ENCODE assay signal across 1 cellular context in the genomic region with DNA sequence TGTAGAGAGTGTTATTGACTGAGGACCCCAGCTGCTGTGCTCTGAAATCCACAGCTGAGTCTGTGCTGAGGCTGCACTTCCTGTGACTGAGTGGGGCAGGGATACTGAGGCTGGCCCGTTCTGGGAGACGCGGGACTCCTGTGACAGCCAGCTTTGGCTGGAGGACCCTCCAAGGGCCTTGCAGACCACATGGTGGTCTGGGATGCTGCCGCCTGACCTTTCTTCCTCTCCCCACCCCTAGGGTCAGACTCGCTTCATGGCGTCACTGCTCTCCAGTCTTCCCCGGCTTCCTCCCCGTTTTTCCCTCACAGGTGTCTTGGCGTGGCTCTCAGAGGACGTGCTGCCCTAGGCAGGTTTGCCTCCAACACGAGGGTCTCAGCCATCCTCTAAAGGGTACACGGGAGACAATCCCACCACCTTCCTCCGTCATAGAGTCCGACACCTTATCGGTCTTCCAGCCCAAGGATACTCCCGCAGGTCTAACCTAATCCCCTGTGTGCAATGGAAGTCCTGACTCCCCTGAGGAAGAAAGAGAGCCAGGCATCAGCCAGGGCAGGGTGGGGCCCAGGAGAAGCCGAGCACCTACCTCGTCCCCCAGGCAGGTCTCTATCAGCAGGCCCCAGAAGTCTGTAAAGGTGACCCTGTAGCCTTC.
TF ChIP-seq lines count a peak whose summit lies in the region.

No MANE protein-coding gene starts in this region.

TF ChIP-seq in H1, 55 proteins besides CTCF, POLR2A, EP300 and RAD21:
- no peak for TF ChIP-seq EGR1 (IDR thresholded peaks at IDR 0.05; ENCODE audit: borderline replicate concordance, low read depth, low read length)
- TF ChIP-seq SIN3A (conservative IDR thresholded peaks at IDR 0.05 in 1 of 2, IDR thresholded peaks at IDR 0.05 in 1 of 2; ENCODE audit: low read depth in 1 of 2, low read length in 2 of 2): no peak
- TF ChIP-seq TBP (IDR thresholded peaks at IDR 0.05; ENCODE audit: low read depth, low read length): no peak
- no peak for TF ChIP-seq KDM1A (IDR thresholded peaks at IDR 0.05; ENCODE audit: borderline replicate concordance, low read length)
- no peak for TF ChIP-seq ZNF274 (IDR thresholded peaks at IDR 0.05; ENCODE audit: borderline replicate concordance, extremely low read depth, low read length)
- no peak for TF ChIP-seq GABPA (IDR thresholded peaks at IDR 0.05; ENCODE audit: borderline replicate concordance, insufficient read depth, low read length)
- no peak for TF ChIP-seq POU5F1 (IDR thresholded peaks at IDR 0.05; ENCODE audit: low read depth, low read length)
- TF ChIP-seq HDAC6 (IDR thresholded peaks at IDR 0.05; ENCODE audit: low read depth, low read length): no peak
- TF ChIP-seq, protein P1, sequence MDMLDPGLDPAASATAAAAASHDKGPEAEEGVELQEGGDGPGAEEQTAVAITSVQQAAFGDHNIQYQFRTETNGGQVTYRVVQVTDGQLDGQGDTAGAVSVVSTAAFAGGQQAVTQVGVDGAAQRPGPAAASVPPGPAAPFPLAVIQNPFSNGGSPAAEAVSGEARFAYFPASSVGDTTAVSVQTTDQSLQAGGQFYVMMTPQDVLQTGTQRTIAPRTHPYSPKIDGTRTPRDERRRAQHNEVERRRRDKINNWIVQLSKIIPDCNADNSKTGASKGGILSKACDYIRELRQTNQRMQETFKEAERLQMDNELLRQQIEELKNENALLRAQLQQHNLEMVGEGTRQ (IDR thresholded peaks at IDR 0.05; ENCODE audit: low read length): no peak
- TF ChIP-seq RFX5 (IDR thresholded peaks at IDR 0.05; ENCODE audit: borderline replicate concordance, low read depth, low read length): no peak
- TF ChIP-seq HDAC2 (IDR thresholded peaks at IDR 0.05; ENCODE audit: borderline replicate concordance in 1 of 2, low read depth in 2 of 2, low read length in 2 of 2): no peak
- TF ChIP-seq, protein P2, sequence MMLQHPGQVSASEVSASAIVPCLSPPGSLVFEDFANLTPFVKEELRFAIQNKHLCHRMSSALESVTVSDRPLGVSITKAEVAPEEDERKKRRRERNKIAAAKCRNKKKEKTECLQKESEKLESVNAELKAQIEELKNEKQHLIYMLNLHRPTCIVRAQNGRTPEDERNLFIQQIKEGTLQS (IDR thresholded peaks at IDR 0.05; ENCODE audit: insufficient read depth, low read depth, low read length): no peak
- TF ChIP-seq, protein P3, sequence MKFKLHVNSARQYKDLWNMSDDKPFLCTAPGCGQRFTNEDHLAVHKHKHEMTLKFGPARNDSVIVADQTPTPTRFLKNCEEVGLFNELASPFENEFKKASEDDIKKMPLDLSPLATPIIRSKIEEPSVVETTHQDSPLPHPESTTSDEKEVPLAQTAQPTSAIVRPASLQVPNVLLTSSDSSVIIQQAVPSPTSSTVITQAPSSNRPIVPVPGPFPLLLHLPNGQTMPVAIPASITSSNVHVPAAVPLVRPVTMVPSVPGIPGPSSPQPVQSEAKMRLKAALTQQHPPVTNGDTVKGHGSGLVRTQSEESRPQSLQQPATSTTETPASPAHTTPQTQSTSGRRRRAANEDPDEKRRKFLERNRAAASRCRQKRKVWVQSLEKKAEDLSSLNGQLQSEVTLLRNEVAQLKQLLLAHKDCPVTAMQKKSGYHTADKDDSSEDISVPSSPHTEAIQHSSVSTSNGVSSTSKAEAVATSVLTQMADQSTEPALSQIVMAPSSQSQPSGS (IDR thresholded peaks at IDR 0.05; ENCODE audit: low read length): no peak
- no peak for TF ChIP-seq YY1 (IDR thresholded peaks at IDR 0.05; ENCODE audit: low read depth, low read length)
- no peak for TF ChIP-seq POLR2AphosphoS5 (IDR thresholded peaks at IDR 0.05; ENCODE audit: low read depth, low read length)
- TF ChIP-seq CBX5 (IDR thresholded peaks at IDR 0.05; ENCODE audit: low read depth, low read length): no peak
TF ChIP-seq in H1: peak in this region for 0.
